ENCODE assay signal across 8 cellular contexts in the genomic region with DNA sequence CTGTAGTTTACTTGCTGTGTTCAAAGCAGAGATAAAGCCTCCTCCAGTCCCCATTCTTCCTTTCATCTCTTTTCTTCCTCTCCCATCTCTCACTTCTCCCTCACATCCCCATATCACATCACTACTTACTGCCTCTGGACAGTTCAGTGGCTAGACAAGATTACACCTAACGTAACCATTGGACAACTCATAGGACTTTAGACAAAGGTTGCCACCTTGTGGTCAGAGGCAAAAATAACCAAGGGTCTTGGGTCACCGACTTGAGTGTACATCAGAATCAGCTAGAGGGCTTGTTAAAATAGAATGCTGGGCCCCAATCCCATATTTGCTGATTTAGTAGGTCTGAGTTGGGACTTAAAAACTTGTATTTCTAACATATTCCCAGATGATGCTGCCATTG.
DNase-seq lines count a peak whose midpoint lies in the region; ATAC-seq and TF ChIP-seq lines count a peak whose summit lies in the region.

No MANE protein-coding gene starts in this region.

- intact Hi-C loops in Calu3 (cut with micrococcal nuclease; ENCODE audit: unreplicated experiment) = loop anchor here (1.0 kb wide), 1 partner anchor 480 kb away; no protein-coding TSS in a partner anchor

- H3K4me1 Mint-ChIP-seq in Calu3 (ENCODE audit: low read depth, unreplicated experiment) (no peaks in the 10 kb centered on the region), naive B cell (no peaks in the 10 kb centered on the region)
- H3K4me1 Mint-ChIP-seq in effector memory CD8-positive, alpha-beta T cell (ENCODE audit: low read depth in 2 of 2) = peaks cover 0 to 4% of the 10 kb centered on the region in 2 donors

- 5% methylated on average over 2 of the region's 2 CpGs for WGBS in SK-N-SH (ENCODE audit: low lambda C conversion rate)

- no peak overlapping the region for H2AFZ ChIP-seq in SK-N-SH (ENCODE audit: low read depth)

- H3F3A ChIP-seq in SK-N-SH (replicated peaks; ENCODE audit: insufficient read depth) = no peaks in the 10 kb centered on the region

- H3K36me3 ChIP-seq in SK-N-SH (replicated peaks in 1 of 2; ENCODE audit: control insufficient read depth in 1 of 2, insufficient read depth in 2 of 2, low read length in 1 of 2) = no peaks in the 10 kb centered on the region

- TF ChIP-seq CTCF in Calu3 (IDR thresholded peaks at IDR 0.05; ENCODE audit: unreplicated experiment) (peak; percentile 25), LNCaP clone FGC (IDR thresholded peaks at IDR 0.05; ENCODE audit: control insufficient read depth, extremely low read depth, insufficient read depth) (peak; percentile 65), SK-N-SH (IDR thresholded peaks at IDR 0.05) (peak; percentile 74)

- no peaks in the 10 kb centered on the region for H3K9me3 Mint-ChIP-seq in Calu3 (ENCODE audit: low read depth, unreplicated experiment)
- H3K9me3 Mint-ChIP-seq in effector memory CD8-positive, alpha-beta T cell = no peaks in the 10 kb centered on the region
- no peaks in the 10 kb centered on the region for H3K9me3 Mint-ChIP-seq in naive B cell

- H3K9me3 ChIP-seq in SK-N-SH = no peaks in the 10 kb centered on the region

- H3K27me3 ChIP-seq in SK-N-SH (ENCODE audit: insufficient read depth) = no peaks in the 10 kb centered on the region; the same call in 1 of the 2 replicates

- ATAC-seq in GM18868 (IDR thresholded peaks at IDR 0.05; ENCODE audit: unreplicated experiment) (peak; percentile 80), naive B cell (ENCODE audit: low read depth in 2 of 2) (peak; percentile 30 to 43), HG03045 (IDR thresholded peaks at IDR 0.05; ENCODE audit: unreplicated experiment) (no peak), HG03039 (IDR thresholded peaks at IDR 0.05; ENCODE audit: unreplicated experiment) (no peak)
- ATAC-seq in effector memory CD8-positive, alpha-beta T cell (replicated peaks) = no peak

- POLR2A ChIA-PET in SK-N-SH (lab: Yijun Ruan, JAX) = no interaction called here

- H3K9me2 ChIP-seq in SK-N-SH = no peaks in the 10 kb centered on the region

- H3K79me2 ChIP-seq in SK-N-SH (ENCODE audit: insufficient read depth) = no peaks in the 10 kb centered on the region

- H3K27me3 Mint-ChIP-seq in Calu3 (ENCODE audit: unreplicated experiment) (peaks cover 12% of the 10 kb centered on the region), naive B cell (peaks cover 8 to 14% (median 14%) of the 10 kb centered on the region in 3 donors)
- peaks cover 5 to 18% of the 10 kb centered on the region in 2 donors for H3K27me3 Mint-ChIP-seq in effector memory CD8-positive, alpha-beta T cell

- no peaks in the 10 kb centered on the region for H4K20me1 ChIP-seq in SK-N-SH (ENCODE audit: insufficient read depth)

- H3K4me3 ChIP-seq in LNCaP clone FGC (ENCODE audit: low read depth, low read length) = no peak overlapping the region
- H3K4me3 ChIP-seq in SK-N-SH (ENCODE audit: low read depth in 2 of 2, low read length in 1 of 2) = no peak overlapping the region

- CTCF ChIA-PET in Calu3 (lab: Charles Lee) (interaction anchor here (1.3 kb wide), 1 partner anchor 479 kb away, joined by 10 read pairs; no protein-coding TSS in a partner anchor), SK-N-SH (lab: Yijun Ruan, JAX) (interaction anchor here (0.6 to 3.4 kb wide), 23 partner anchors 9 to 664 kb away, joined by 3 to 30 read pairs (median 3); no protein-coding TSS in a partner anchor)

- DNase-seq in Calu3 = peak; percentile 42
- DNase-seq in LNCaP clone FGC (ENCODE audit: low read depth) = peak; percentile 32
- DNase-seq in SK-N-SH = peak; percentile 40
- peak; percentile 2 to 22 (median 15) for DNase-seq in effector memory CD8-positive, alpha-beta T cell
- DNase-seq in naive B cell = peak; percentile 34

- H3K27ac Mint-ChIP-seq in Calu3 (ENCODE audit: unreplicated experiment) (no peak overlapping the region), naive B cell (no peak overlapping the region)
- H3K27ac Mint-ChIP-seq in effector memory CD8-positive, alpha-beta T cell = no peak overlapping the region

- no peak overlapping the region for H3K4me3 Mint-ChIP-seq in Calu3 (ENCODE audit: low read depth, unreplicated experiment)
- no peak overlapping the region for H3K4me3 Mint-ChIP-seq in effector memory CD8-positive, alpha-beta T cell
- H3K4me3 Mint-ChIP-seq in naive B cell = no peak overlapping the region

- no peak for TF ChIP-seq EP300 in SK-N-SH (IDR thresholded peaks at IDR 0.05; ENCODE audit: borderline replicate concordance in 1 of 2, low read depth in 1 of 2, low read length in 1 of 2)

- H3K4me2 ChIP-seq in SK-N-SH = no peak overlapping the region

- peak; percentile 82 for TF ChIP-seq RAD21 in SK-N-SH (IDR thresholded peaks at IDR 0.05; ENCODE audit: low read length)

- H3K27ac ChIP-seq in SK-N-SH (ENCODE audit: low read depth in 2 of 2, low read length in 1 of 2) = no peak overlapping the region

- no peak overlapping the region for H3K9ac ChIP-seq in SK-N-SH

- H3K36me3 Mint-ChIP-seq in Calu3 (ENCODE audit: insufficient read depth, unreplicated experiment) (no peaks in the 10 kb centered on the region), naive B cell (no peaks in the 10 kb centered on the region)
- no peaks in the 10 kb centered on the region for H3K36me3 Mint-ChIP-seq in effector memory CD8-positive, alpha-beta T cell (ENCODE audit: insufficient read depth)

- BruUV-seq in Calu3 (replicated peaks; lab: Mats Ljungman, UMichigan) = no TSS peak

- H3K4me1 ChIP-seq in SK-N-SH (ENCODE audit: control insufficient read depth in 1 of 2, insufficient read depth in 2 of 2, low read depth in 1 of 2, low read length in 1 of 2) = no peaks in the 10 kb centered on the region

TF ChIP-seq in SK-N-SH, 30 proteins besides CTCF, POLR2A, EP300 and RAD21:
- TF ChIP-seq MEF2A (IDR thresholded peaks at IDR 0.05; ENCODE audit: borderline replicate concordance, low read depth) (no peak), SMC3 (IDR thresholded peaks at IDR 0.05; ENCODE audit: low read depth, low read length) (peak; percentile 67)

Comparison
In these comparisons a context has a peak if more than half of its experiments do, and no peak if none do; other contexts are left out.
1. ATAC-seq: peak in GM18868 (single experiment) and naive B cell (2 of 2); none in effector memory CD8-positive, alpha-beta T cell (single experiment), HG03045 (single experiment) and HG03039 (single experiment).
2. Peak in every context shown above with its lines, with median percentiles within 50 percentile points of each other: DNase-seq and CTCF ChIP-seq.